In the genomic region with DNA sequence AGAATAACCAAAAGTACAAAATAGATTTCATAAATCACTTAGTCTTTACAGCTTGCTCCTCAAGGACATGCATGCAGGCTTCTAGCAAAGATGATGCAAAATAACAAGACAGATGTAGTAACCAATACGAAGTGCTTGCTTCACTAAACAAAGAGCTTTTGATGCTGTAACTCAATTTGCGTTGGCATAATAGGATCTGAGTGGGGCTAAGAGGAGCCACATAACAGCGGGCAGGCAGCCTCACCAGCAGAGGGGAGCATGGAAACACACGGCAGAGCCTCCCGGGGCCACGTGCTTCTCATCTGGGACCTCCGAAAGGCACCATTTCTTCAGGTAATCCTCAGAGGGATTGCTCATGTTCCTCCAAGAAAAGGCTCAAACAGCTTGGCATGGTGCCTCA, we compare ENCODE assay signal across 14 cellular contexts.
"Had no signal": no experiment of that assay in that cellular context is flagged by ENCODE, and none has a peak within 500 bp of the region (broad histone marks: within the 10 kb centered on the region; RNA-seq: fewer than 3 reads in every experiment).

No MANE protein-coding gene starts in this region.

- H3K4me3 Mint-ChIP-seq: activated T-helper 17 cell treated with anti-CD3 and anti-CD28 coated beads, Interleukin-2, amount 50 U/mL, for 72 hours; dendritic cell treated with granulocyte-macrophage colony-stimulating factor and Interleukin-4, amounts not matched to agents 40 ng/mL and 50 ng/mL, for 4 days; neural progenitor cell had no signal

- H3K27ac Mint-ChIP-seq: activated T-helper 17 cell treated with anti-CD3 and anti-CD28 coated beads, Interleukin-2, amount 50 U/mL, for 72 hours; dendritic cell treated with granulocyte-macrophage colony-stimulating factor and Interleukin-4, amounts not matched to agents 40 ng/mL and 50 ng/mL, for 4 days; neural progenitor cell had no signal

- DNase-seq: activated CD4-positive, alpha-beta T cell treated with anti-CD3 and anti-CD28 coated beads, Interleukin-2, amount 50 U/mL, for 1 hour; activated naive CD4-positive, alpha-beta T cell treated with Interleukin-2 at 50 U/mL for 16 hours; cerebellar nuclear complex; effector memory CD4-positive, alpha-beta T cell; foreskin fibroblast; left cardiac atrium; midbrain; ovary; stimulated activated CD4-positive, alpha-beta T cell treated with anti-CD3 and anti-CD28 coated beads, Interleukin-1b, Interleukin-23, amount 100 ng/mL, for 48 hours; T-helper 9 cell had no signal

- H3K36me3 Mint-ChIP-seq: neural progenitor cell had no signal

- H3K9me3 Mint-ChIP-seq: activated T-helper 17 cell treated with anti-CD3 and anti-CD28 coated beads, Interleukin-2, amount 50 U/mL, for 72 hours; dendritic cell treated with granulocyte-macrophage colony-stimulating factor and Interleukin-4, amounts not matched to agents 40 ng/mL and 50 ng/mL, for 4 days; neural progenitor cell had no signal

- ATAC-seq: activated CD4-positive, CD25-positive, alpha-beta regulatory T cell treated with anti-CD3 and anti-CD28 coated beads, Interleukin-2, amount 50 U/mL, for 24 hours; activated T-helper 17 cell treated with anti-CD3 and anti-CD28 coated beads, Interleukin-2, amount 50 U/mL, for 72 hours; left cardiac atrium had no signal
